Comparison of ENCODE assay signal across 1 cellular context in the genomic region with DNA sequence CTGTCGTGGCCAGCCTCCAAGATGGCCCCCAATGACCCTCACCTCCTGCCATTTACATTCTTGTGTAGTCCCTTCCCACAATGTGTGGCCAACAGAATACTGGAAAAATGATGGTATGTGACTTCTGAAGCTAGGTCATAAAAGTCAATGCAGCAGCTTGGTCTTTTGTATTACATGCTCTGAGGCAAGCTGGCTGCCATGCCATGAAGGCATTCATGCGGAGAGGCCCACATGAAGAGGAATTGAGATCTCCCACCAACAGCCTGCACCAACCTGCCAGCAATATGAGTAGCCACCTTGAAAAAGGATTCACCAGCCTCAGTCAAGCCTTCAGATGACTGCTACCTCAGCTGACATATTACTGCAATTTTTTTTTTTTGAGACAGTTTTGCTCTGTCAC.
TF ChIP-seq lines count a peak whose summit lies in the region.

No MANE protein-coding gene starts in this region.

TF ChIP-seq in IMR-90, 13 proteins besides CTCF, POLR2A, EP300 and RAD21:
- no peak for TF ChIP-seq NFE2L2 (IDR thresholded peaks at IDR 0.05; ENCODE audit: low read depth, low read length)
- no peak for TF ChIP-seq FOS (IDR thresholded peaks at IDR 0.05; ENCODE audit: low read depth, low read length)
- TF ChIP-seq MXI1 (IDR thresholded peaks at IDR 0.05; ENCODE audit: borderline replicate concordance, low read depth, low read length): no peak
- TF ChIP-seq MAZ (IDR thresholded peaks at IDR 0.05; ENCODE audit: borderline replicate concordance, low read depth, low read length): no peak
- TF ChIP-seq CEBPB (IDR thresholded peaks at IDR 0.05; ENCODE audit: low read depth, low read length): no peak
- no peak for TF ChIP-seq SMC3 (IDR thresholded peaks at IDR 0.05; ENCODE audit: low read depth, low read length)
- TF ChIP-seq MAFK (IDR thresholded peaks at IDR 0.05; ENCODE audit: low read depth, low read length): no peak
- no peak for TF ChIP-seq USF2 (IDR thresholded peaks at IDR 0.05; ENCODE audit: low read depth, low read length)
- no peak for TF ChIP-seq RFX5 (IDR thresholded peaks at IDR 0.05; ENCODE audit: low read depth, low read length)
- TF ChIP-seq, protein P1, sequence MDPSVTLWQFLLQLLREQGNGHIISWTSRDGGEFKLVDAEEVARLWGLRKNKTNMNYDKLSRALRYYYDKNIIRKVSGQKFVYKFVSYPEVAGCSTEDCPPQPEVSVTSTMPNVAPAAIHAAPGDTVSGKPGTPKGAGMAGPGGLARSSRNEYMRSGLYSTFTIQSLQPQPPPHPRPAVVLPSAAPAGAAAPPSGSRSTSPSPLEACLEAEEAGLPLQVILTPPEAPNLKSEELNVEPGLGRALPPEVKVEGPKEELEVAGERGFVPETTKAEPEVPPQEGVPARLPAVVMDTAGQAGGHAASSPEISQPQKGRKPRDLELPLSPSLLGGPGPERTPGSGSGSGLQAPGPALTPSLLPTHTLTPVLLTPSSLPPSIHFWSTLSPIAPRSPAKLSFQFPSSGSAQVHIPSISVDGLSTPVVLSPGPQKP (IDR thresholded peaks at IDR 0.05; ENCODE audit: borderline replicate concordance, low read depth, low read length): no peak
- TF ChIP-seq BHLHE40 (IDR thresholded peaks at IDR 0.05; ENCODE audit: low read depth, low read length): no peak
- TF ChIP-seq CHD1 (IDR thresholded peaks at IDR 0.05; ENCODE audit: low read depth, low read length): no peak
- TF ChIP-seq RCOR1 (IDR thresholded peaks at IDR 0.05; ENCODE audit: insufficient replicate concordance, low read length): no peak
TF ChIP-seq in IMR-90: peak in this region for 0.
